ENCODE assay signal across 8 cellular contexts in genomic region chr20:43642548-43642947, GRCh38.
"Had no signal": no experiment of that assay in that cellular context is flagged by ENCODE, and none has a peak within 500 bp of the region (broad histone marks: within the 10 kb centered on the region; RNA-seq: fewer than 3 reads in every experiment).

No MANE protein-coding gene starts in this region.

- H3K4me1 ChIP-seq: HAP-1 had no signal

- H3K9me3 ChIP-seq: HAP-1 had no signal

- H3K4me3 ChIP-seq: GM23248, HAP-1 had no signal

- DNase-seq: GM23248, GOT3, H7, HFFc6, KBM-7 had no signal

- H2AFZ ChIP-seq: GM23248 had no signal

- H3K9ac ChIP-seq: GM23248 had no signal

- ATAC-seq: HCT116 had no signal

- H3K27ac ChIP-seq: GM23248, HL-60 had no signal
